In the genomic region with DNA sequence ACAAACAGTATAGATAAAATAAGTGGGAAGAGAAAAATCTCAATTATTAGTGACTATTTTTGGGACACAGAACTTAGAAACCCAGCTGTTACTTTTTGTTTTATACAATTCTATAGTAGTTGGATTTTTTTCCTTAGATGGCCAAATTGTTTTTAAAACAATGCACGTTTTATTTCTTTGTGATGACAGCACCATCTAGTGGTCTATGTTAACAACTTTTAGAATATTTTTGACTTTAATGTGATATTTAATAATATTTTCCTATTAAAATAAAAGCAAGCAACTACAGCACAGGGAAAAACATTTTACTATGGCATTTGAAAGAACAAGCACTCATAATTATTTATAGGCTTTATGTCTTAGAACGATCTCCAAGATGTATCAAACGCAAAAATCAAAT, we compare ENCODE assay signal across 10 cellular contexts. TPM values are rescaled to one million over a fixed set of nuclear protein-coding genes. Genes with fewer than 3 reads are reported as not detected.
DNase-seq lines count a peak whose midpoint lies in the region; ATAC-seq and TF ChIP-seq lines count a peak whose summit lies in the region.
"Had no signal": no experiment of that assay in that cellular context is flagged by ENCODE, and none has a peak within 500 bp of the region (broad histone marks: within the 10 kb centered on the region; RNA-seq: fewer than 3 reads in every experiment).

No MANE protein-coding gene starts in this region.

- peaks cover 4% of the 10 kb centered on the region for H3K9me3 Mint-ChIP-seq in neural crest cell
- H3K9me3 Mint-ChIP-seq in activated T-cell treated with anti-CD3 and anti-CD28 coated beads, Interleukin-2, amount 50 U/mL, for 72 hours: peaks cover 3 to 4% of the 10 kb centered on the region in 2 donors
- H3K9me3 Mint-ChIP-seq: activated CD4-positive, alpha-beta T cell treated with anti-CD3 and anti-CD28 coated beads, Interleukin-2, amount 10 ng/mL, durations not matched to agents 7 days and 5 days had no signal

- no peak overlapping the region for H3K4me3 Mint-ChIP-seq in neural crest cell
- no peak overlapping the region for H3K4me3 Mint-ChIP-seq in activated T-cell treated with anti-CD3 and anti-CD28 coated beads, Interleukin-2, amount 50 U/mL, for 72 hours
- H3K4me3 Mint-ChIP-seq: activated CD4-positive, alpha-beta T cell treated with anti-CD3 and anti-CD28 coated beads, Interleukin-2, amount 10 ng/mL, durations not matched to agents 7 days and 5 days; stimulated activated naive B cell treated with anti-CD40 and anti-IgM and Interleukin-4, amounts not matched to agents 10 μg/mL and 1 μg/mL and 100 μg/mL, for 72 hours had no signal

- TF ChIP-seq CTCF in neural crest cell (conservative IDR thresholded peaks at IDR 0.05): peak; percentile 73

- H3K4me1 Mint-ChIP-seq in neural crest cell: no peaks in the 10 kb centered on the region
- no peaks in the 10 kb centered on the region for H3K4me1 Mint-ChIP-seq in activated T-cell treated with anti-CD3 and anti-CD28 coated beads, Interleukin-2, amount 50 U/mL, for 72 hours (ENCODE audit: low read depth)
- H3K4me1 Mint-ChIP-seq: activated CD4-positive, alpha-beta T cell treated with anti-CD3 and anti-CD28 coated beads, Interleukin-2, amount 10 ng/mL, durations not matched to agents 7 days and 5 days; stimulated activated naive B cell treated with anti-CD40 and anti-IgM and Interleukin-4, amounts not matched to agents 10 μg/mL and 1 μg/mL and 100 μg/mL, for 72 hours had no signal

- in situ Hi-C loops in G401 (cut with HindIII; ENCODE audit: low sequenced_read_pairs): no loop called here

- H3K27me3 Mint-ChIP-seq in neural crest cell (ENCODE audit: low read depth): peaks cover 2% of the 10 kb centered on the region
- no peaks in the 10 kb centered on the region for H3K27me3 Mint-ChIP-seq in activated T-cell treated with anti-CD3 and anti-CD28 coated beads, Interleukin-2, amount 50 U/mL, for 72 hours (ENCODE audit: low read depth)
- H3K27me3 Mint-ChIP-seq: activated CD4-positive, alpha-beta T cell treated with anti-CD3 and anti-CD28 coated beads, Interleukin-2, amount 10 ng/mL, durations not matched to agents 7 days and 5 days had no signal

- ATAC-seq in activated T-cell treated with anti-CD3 and anti-CD28 coated beads, Interleukin-2, amount 50 U/mL, for 72 hours (replicated peaks in 1 of 2): no peak
- ATAC-seq: left ventricle myocardium superior; stimulated activated naive B cell treated with anti-CD40 and anti-IgM and Interleukin-4, amounts not matched to agents 10 μg/mL and 1 μg/mL and 100 μg/mL, for 72 hours had no signal

- no peak overlapping the region for H3K27ac Mint-ChIP-seq in neural crest cell (ENCODE audit: unreplicated experiment)
- no peak overlapping the region for H3K27ac Mint-ChIP-seq in activated T-cell treated with anti-CD3 and anti-CD28 coated beads, Interleukin-2, amount 50 U/mL, for 72 hours
- H3K27ac Mint-ChIP-seq: activated CD4-positive, alpha-beta T cell treated with anti-CD3 and anti-CD28 coated beads, Interleukin-2, amount 10 ng/mL, durations not matched to agents 7 days and 5 days; stimulated activated naive B cell treated with anti-CD40 and anti-IgM and Interleukin-4, amounts not matched to agents 10 μg/mL and 1 μg/mL and 100 μg/mL, for 72 hours had no signal

- peak; percentile 6 for DNase-seq in G401 (ENCODE audit: low spot score)
- peak; percentile 30 for DNase-seq in LoVo (ENCODE audit: low spot score)
- peak; percentile 1 for DNase-seq in cerebellum (ENCODE audit: low spot score)
- DNase-seq in neural crest cell (ENCODE audit: low read depth, low spot score): no peak
- no peak for DNase-seq in activated T-cell treated with anti-CD3 and anti-CD28 coated beads, Interleukin-2, amount 50 U/mL, for 72 hours
- no peak for DNase-seq in activated gamma-delta T cell treated with Interleukin-2 at 50 U/mL for 16 hours
- no peak for DNase-seq in NCI-H2171 (lab: John Stamatoyannopoulos, UW)
- DNase-seq: activated CD4-positive, alpha-beta T cell treated with anti-CD3 and anti-CD28 coated beads, Interleukin-2, amount 10 ng/mL, durations not matched to agents 7 days and 5 days; left ventricle myocardium superior; stimulated activated naive B cell treated with anti-CD40 and anti-IgM and Interleukin-4, amounts not matched to agents 10 μg/mL and 1 μg/mL and 100 μg/mL, for 72 hours had no signal

- H3K36me3 Mint-ChIP-seq in neural crest cell (ENCODE audit: low read depth): no peaks in the 10 kb centered on the region
- no peaks in the 10 kb centered on the region for H3K36me3 Mint-ChIP-seq in activated T-cell treated with anti-CD3 and anti-CD28 coated beads, Interleukin-2, amount 50 U/mL, for 72 hours (ENCODE audit: insufficient read depth in 2 of 2)
- H3K36me3 Mint-ChIP-seq: stimulated activated naive B cell treated with anti-CD40 and anti-IgM and Interleukin-4, amounts not matched to agents 10 μg/mL and 1 μg/mL and 100 μg/mL, for 72 hours had no signal

RNA-seq across cellular contexts. Expression of a gene that starts 5.6 kb away (rescaled TPM):
- total RNA-seq in G401 (2014; rRNA removed; shearing (Covaris generic)): not detected in 2 replicates
- total RNA-seq in cerebellum (not detected), neural crest cell (not detected in 2 replicates)
- total RNA-seq in activated T-cell treated with anti-CD3 and anti-CD28 coated beads, Interleukin-2, amount 50 U/mL, for 72 hours: not detected
- total RNA-seq: activated CD4-positive, alpha-beta T cell treated with anti-CD3 and anti-CD28 coated beads, Interleukin-2, amount 10 ng/mL, durations not matched to agents 7 days and 5 days; left ventricle myocardium superior had no signal

Comparison
In these comparisons a context has a peak if more than half of its experiments do, and no peak if none do; other contexts are left out.
1. DNase-seq: peak in G401 (single experiment), LoVo (single experiment) and cerebellum (single experiment); none in neural crest cell (single experiment), activated T-cell treated with anti-CD3 and anti-CD28 coated beads, Interleukin-2, amount 50 U/mL, for 72 hours (0 of 2), activated gamma-delta T cell treated with Interleukin-2 at 50 U/mL for 16 hours (single experiment) and NCI-H2171 (single experiment).